Comparison of ENCODE assay signal across 8 cellular contexts in the genomic region with DNA sequence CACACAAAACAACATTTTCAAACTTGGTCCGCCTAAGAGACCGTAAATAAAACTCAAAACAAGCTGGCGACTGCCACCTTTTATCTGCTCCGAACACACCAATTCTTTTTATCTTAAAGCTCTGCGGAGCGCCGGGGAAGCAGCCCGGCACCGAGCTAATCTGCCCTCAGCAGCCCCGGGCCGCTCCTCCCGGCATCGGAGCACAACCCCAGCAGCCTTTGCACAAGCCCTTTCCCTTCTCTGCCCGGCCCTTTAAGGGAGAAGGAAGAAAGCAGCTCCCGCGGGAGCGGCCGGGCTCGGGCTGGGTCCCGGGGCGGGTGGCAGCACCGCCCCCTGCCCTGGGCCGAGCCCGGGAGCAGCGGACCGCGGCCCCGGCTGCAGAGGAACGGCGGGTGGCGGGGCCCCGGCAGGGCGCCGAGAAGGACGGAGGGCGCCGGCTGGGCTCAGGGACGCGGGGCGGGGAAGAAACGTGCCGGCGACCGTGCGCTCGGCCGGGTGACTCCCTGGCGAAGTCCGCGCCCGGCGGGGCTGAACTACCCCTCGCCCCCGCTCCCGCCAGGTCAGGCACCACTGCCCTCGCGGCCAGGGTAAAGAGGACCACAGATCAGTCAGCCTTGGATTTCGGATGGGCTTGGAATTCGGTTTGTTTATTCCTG.
DNase-seq lines count a peak whose midpoint lies in the region; ATAC-seq and TF ChIP-seq lines count a peak whose summit lies in the region.

No MANE protein-coding gene starts in this region.

- H3K9me3 Mint-ChIP-seq in endothelial cell (ENCODE audit: unreplicated experiment), result no peaks in the 10 kb centered on the region
- H3K9me3 Mint-ChIP-seq in mesothelial cell of epicardium, result no peaks in the 10 kb centered on the region

- H3K4me1 ChIP-seq in uterus, result peaks cover 0 to 9% of the 10 kb centered on the region in 2 donors

- DNase-seq in AG04449 (ENCODE audit: low read depth, low spot score) (no peak), GM13977 (ENCODE audit: low spot score) (peak; percentile 46), SK-MEL-5 (ENCODE audit: low read depth, low spot score) (peak; percentile 35), endothelial cell (ENCODE audit: low spot score) (peak; percentile 55), mesothelial cell of epicardium (ENCODE audit: low spot score in 2 of 2, unreplicated experiment in 2 of 2) (peak in 1 of 2 experiments; percentile 50), uterus (no peak)

- H3K9me3 ChIP-seq in uterus, result no peaks in the 10 kb centered on the region

- H3K27me3 Mint-ChIP-seq in endothelial cell (ENCODE audit: unreplicated experiment) (peaks cover 9% of the 10 kb centered on the region), mesothelial cell of epicardium (ENCODE audit: low read depth) (peaks cover 9% of the 10 kb centered on the region)

- H3K4me3 ChIP-seq in AG04449 (ENCODE audit: low read depth, low read length) (peak overlapping the region; percentile 79), uterus (peak overlapping the region; percentile 31 to 54)

- H3K36me3 Mint-ChIP-seq in endothelial cell (ENCODE audit: low read depth, unreplicated experiment) (peaks cover 6% of the 10 kb centered on the region), mesothelial cell of epicardium (no peaks in the 10 kb centered on the region)

- POLR2A ChIA-PET in AG04449 (lab: Yijun Ruan, JAX), result interaction anchor here (0.6 to 3.7 kb wide), 9 partner anchors 11 to 955 kb away, joined by 3 to 14 read pairs (median 3); no protein-coding TSS in a partner anchor

- peak overlapping the region; percentile 93 for H3K4me3 Mint-ChIP-seq in endothelial cell (ENCODE audit: unreplicated experiment)
- H3K4me3 Mint-ChIP-seq in mesothelial cell of epicardium, result peak overlapping the region; percentile 87

- intact Hi-C loops in uterus (cut with DNase I; ENCODE audit: low total_unique reads), result no loop called here

- no peaks in the 10 kb centered on the region for H3K36me3 ChIP-seq in uterus

- H3K27ac Mint-ChIP-seq in endothelial cell (ENCODE audit: unreplicated experiment), result no peak overlapping the region
- peak overlapping the region; percentile 95 for H3K27ac Mint-ChIP-seq in mesothelial cell of epicardium

- TF ChIP-seq CTCF in AG04449 (IDR thresholded peaks at IDR 0.05; ENCODE audit: insufficient read depth, low read length, missing control alignments) (no peak), GM13977 (IDR thresholded peaks at IDR 0.05; ENCODE audit: extremely low read depth, insufficient read depth, missing control alignments) (no peak), endothelial cell (IDR thresholded peaks at IDR 0.05; ENCODE audit: unreplicated experiment) (no peak), mesothelial cell of epicardium (IDR thresholded peaks at IDR 0.05; ENCODE audit: unreplicated experiment) (no peak), uterus (IDR thresholded peaks at IDR 0.05) (no peak)

- TF ChIP-seq POLR2A in uterus (IDR thresholded peaks at IDR 0.05), result no peak

- in situ Hi-C loops in GM13977 (cut with MboI; ENCODE audit: low pct_unique_long_range_greater_than_20kb, low sequenced_read_pairs, unreplicated experiment) (no loop called here), SK-MEL-5 (cut with HindIII; ENCODE audit: low pct_unique_long_range_greater_than_20kb, low sequenced_read_pairs) (no loop called here)

- peaks cover 9 to 30% of the 10 kb centered on the region in 2 donors for H3K27me3 ChIP-seq in uterus

- CTCF ChIA-PET in AG04449 (lab: Yijun Ruan, JAX), result interaction anchor here (0.8 to 3.4 kb wide), 15 partner anchors 9 to 835 kb away, joined by 3 to 14 read pairs (median 4); no protein-coding TSS in a partner anchor

- peaks cover 20% of the 10 kb centered on the region for H3K4me1 Mint-ChIP-seq in endothelial cell (ENCODE audit: unreplicated experiment)
- peaks cover 41% of the 10 kb centered on the region for H3K4me1 Mint-ChIP-seq in mesothelial cell of epicardium

- ATAC-seq in HG03175 (IDR thresholded peaks at IDR 0.05; ENCODE audit: unreplicated experiment) (no peak), GM18873 (IDR thresholded peaks at IDR 0.05; ENCODE audit: low FRiP score, unreplicated experiment) (no peak)

- H3K27ac ChIP-seq in uterus, result peak overlapping the region; percentile 65 to 67

Comparison
In these comparisons a context has a peak if more than half of its experiments do, and no peak if none do; other contexts are left out.
1. DNase-seq: peak in GM13977 (single experiment), SK-MEL-5 (single experiment) and endothelial cell (single experiment); none in AG04449 (single experiment) and uterus (0 of 2).